ENCODE assay signal across 1 cellular context in the genomic region with DNA sequence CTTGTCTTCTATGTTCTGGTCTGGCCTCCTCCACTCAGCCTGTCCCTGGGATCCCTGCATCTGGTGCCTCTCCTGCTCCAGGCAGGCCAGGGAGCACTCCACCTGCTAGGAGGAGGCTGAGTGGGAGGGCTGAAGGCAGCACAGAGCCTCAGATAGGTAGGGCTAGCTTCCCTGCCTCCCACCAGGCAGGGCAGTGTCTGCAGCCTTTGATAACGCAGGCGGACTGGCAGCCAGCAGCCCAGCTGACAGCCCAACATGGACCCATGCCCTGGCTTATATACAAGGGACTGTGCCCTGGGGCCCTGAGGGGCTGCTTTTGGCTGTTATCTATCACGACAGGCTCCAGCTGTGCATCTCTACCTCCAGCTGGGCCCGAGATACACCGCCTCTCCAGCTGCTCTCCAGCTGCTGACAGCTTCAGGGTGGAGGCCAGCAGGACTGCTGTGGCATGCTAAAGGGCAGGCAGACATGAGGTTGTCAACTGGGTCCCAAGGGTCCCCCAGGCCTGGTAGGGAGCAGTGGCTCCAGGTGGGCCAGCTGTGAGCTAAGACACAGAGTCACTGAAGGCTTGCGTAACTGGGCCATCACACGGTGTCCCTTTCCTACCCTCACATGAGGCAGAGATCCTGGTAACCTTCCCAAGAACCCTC.
TF ChIP-seq lines count a peak whose summit lies in the region.

No MANE protein-coding gene starts in this region.

TF ChIP-seq in GM12878, 131 proteins besides CTCF, POLR2A, EP300 and RAD21:
- TF ChIP-seq TCF12 (IDR thresholded peaks at IDR 0.05; ENCODE audit: low read depth, low read length) (0 out of 2 replicates have a peak, but pooled peaks have one; percentile 21), SRF (IDR thresholded peaks at IDR 0.05; ENCODE audit: low read depth in 2 of 2, low read length in 2 of 2) (no peak), NBN (IDR thresholded peaks at IDR 0.05) (no peak), FOS (IDR thresholded peaks at IDR 0.05; ENCODE audit: borderline replicate concordance, extremely low read depth, insufficient read length) (no peak), MTA2 (IDR thresholded peaks at IDR 0.05; ENCODE audit: low read depth) (no peak), ZNF274 (IDR thresholded peaks at IDR 0.05; ENCODE audit: insufficient read depth, insufficient read length) (no peak), RFX5 (IDR thresholded peaks at IDR 0.05; ENCODE audit: low read depth, low read length) (no peak)
TF ChIP-seq in GM12878: peak in this region for 1.
